Comparison of ENCODE assay signal across 3 cellular contexts in genomic region chrX:48886586-48886985, GRCh38. TPM values are rescaled to one million over a fixed set of nuclear protein-coding genes. Genes with fewer than 3 reads are reported as not detected.
"Had no signal": no experiment of that assay in that cellular context is flagged by ENCODE, and none has a peak within 500 bp of the region (broad histone marks: within the 10 kb centered on the region; RNA-seq: fewer than 3 reads in every experiment).

No MANE protein-coding gene starts in this region.

RNA-seq across cellular contexts. Expression of gene PCSK1N, which starts 51.2 kb away (rescaled TPM):
- total RNA-seq: HT-29, HT1080, IMR-90 had no signal
